In the genomic region with DNA sequence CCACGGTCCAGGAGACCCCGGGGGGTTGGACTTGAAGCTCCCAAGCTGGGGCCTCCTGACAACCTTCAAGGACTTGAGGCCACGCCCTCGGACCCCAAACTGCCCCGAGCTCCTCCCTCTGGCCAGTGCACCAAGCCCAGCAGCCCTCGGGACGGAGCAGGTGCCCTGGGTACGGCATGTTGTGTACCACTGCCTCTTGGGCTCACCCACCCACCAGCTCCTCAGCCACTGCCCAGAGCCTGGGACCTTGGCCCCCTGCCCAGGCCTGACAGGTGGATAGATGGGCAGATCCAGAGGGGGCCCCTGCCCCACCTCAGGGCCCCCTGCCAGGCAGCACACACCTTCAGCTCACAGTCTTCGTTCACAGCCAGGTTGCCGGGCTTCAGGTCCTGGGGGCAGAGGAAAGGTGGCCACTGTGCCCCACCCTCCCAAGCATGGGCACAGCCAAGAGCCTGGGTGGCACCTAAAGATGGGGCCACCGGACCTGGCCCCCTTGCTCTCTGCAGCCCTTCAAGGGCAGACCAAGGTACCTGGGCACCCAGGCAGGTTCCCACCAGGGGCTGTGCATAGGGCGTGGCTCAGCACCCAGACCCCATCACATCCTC, we compare ENCODE assay signal across 31 cellular contexts.
"Had no signal": no experiment of that assay in that cellular context is flagged by ENCODE, and none has a peak within 500 bp of the region (broad histone marks: within the 10 kb centered on the region; RNA-seq: fewer than 3 reads in every experiment).

No MANE protein-coding gene starts in this region.

- H3K27ac Mint-ChIP-seq: activated CD4-positive, alpha-beta memory T cell treated with anti-CD3 and anti-CD28 coated beads, Interleukin-2, amount 10 ng/mL, durations not matched to agents 7 days and 5 days; activated CD4-positive, alpha-beta T cell treated with anti-CD3 and anti-CD28 coated beads, Interleukin-2, amount 10 ng/mL, durations not matched to agents 7 days and 5 days; activated naive CD4-positive, alpha-beta T cell treated with anti-CD3 and anti-CD28 coated beads, Interleukin-2, amount 10 ng/mL, durations not matched to agents 7 days and 5 days; activated naive CD4-positive, alpha-beta T cell treated with anti-CD3 and anti-CD28 coated beads, Interleukin-2, amount 50 U/mL, for 72 hours; activated naive CD8-positive, alpha-beta T cell treated with anti-CD3 and anti-CD28 coated beads, Interleukin-2, amount 10 ng/mL, durations not matched to agents 7 days and 5 days; activated T-cell treated with anti-CD3 and anti-CD28 coated beads, Interleukin-2, amount 50 U/mL, for 24 hours; activated T-cell treated with anti-CD3 and anti-CD28 coated beads, Interleukin-2, amount 50 U/mL, for 72 hours; brain; T-helper 17 cell; T-helper 2 cell treated with Interferon-gamma antibody and Interleukin-4, amounts not matched to agents 5 μg/mL and 100 μg/mL, for 36 hours had no signal

- H3K9me3 Mint-ChIP-seq: activated CD4-positive, alpha-beta memory T cell treated with anti-CD3 and anti-CD28 coated beads, Interleukin-2, amount 10 ng/mL, durations not matched to agents 7 days and 5 days; activated CD4-positive, alpha-beta T cell treated with anti-CD3 and anti-CD28 coated beads, Interleukin-2, amount 10 ng/mL, durations not matched to agents 7 days and 5 days; activated naive CD4-positive, alpha-beta T cell treated with anti-CD3 and anti-CD28 coated beads, Interleukin-2, amount 10 ng/mL, durations not matched to agents 7 days and 5 days; activated naive CD4-positive, alpha-beta T cell treated with anti-CD3 and anti-CD28 coated beads, Interleukin-2, amount 50 U/mL, for 72 hours; activated naive CD8-positive, alpha-beta T cell treated with anti-CD3 and anti-CD28 coated beads, Interleukin-2, amount 10 ng/mL, durations not matched to agents 7 days and 5 days; activated T-cell treated with anti-CD3 and anti-CD28 coated beads, Interleukin-2, amount 50 U/mL, for 24 hours; activated T-cell treated with anti-CD3 and anti-CD28 coated beads, Interleukin-2, amount 50 U/mL, for 72 hours; brain; T-helper 2 cell treated with Interferon-gamma antibody and Interleukin-4, amounts not matched to agents 5 μg/mL and 100 μg/mL, for 36 hours had no signal

- H3K4me1 Mint-ChIP-seq: activated naive CD8-positive, alpha-beta T cell treated with anti-CD3 and anti-CD28 coated beads, Interleukin-2, amount 10 ng/mL, durations not matched to agents 7 days and 5 days; brain had no signal

- H3K27ac ChIP-seq: ascending aorta, breast epithelium, cardiac muscle cell, colonic mucosa, epithelial cell of prostate, esophagus squamous epithelium, heart left ventricle had no signal

- H3K9me3 ChIP-seq: ascending aorta, breast epithelium, colonic mucosa, esophagus squamous epithelium, heart left ventricle had no signal

- H3K27me3 Mint-ChIP-seq: brain had no signal

- H3K4me3 Mint-ChIP-seq: activated CD4-positive, alpha-beta memory T cell treated with anti-CD3 and anti-CD28 coated beads, Interleukin-2, amount 10 ng/mL, durations not matched to agents 7 days and 5 days; activated CD4-positive, alpha-beta T cell treated with anti-CD3 and anti-CD28 coated beads, Interleukin-2, amount 10 ng/mL, durations not matched to agents 7 days and 5 days; activated naive CD4-positive, alpha-beta T cell treated with anti-CD3 and anti-CD28 coated beads, Interleukin-2, amount 10 ng/mL, durations not matched to agents 7 days and 5 days; activated naive CD8-positive, alpha-beta T cell treated with anti-CD3 and anti-CD28 coated beads, Interleukin-2, amount 10 ng/mL, durations not matched to agents 7 days and 5 days; activated T-cell treated with anti-CD3 and anti-CD28 coated beads, Interleukin-2, amount 50 U/mL, for 24 hours; activated T-cell treated with anti-CD3 and anti-CD28 coated beads, Interleukin-2, amount 50 U/mL, for 72 hours; brain; T-helper 17 cell; T-helper 2 cell treated with Interferon-gamma antibody and Interleukin-4, amounts not matched to agents 5 μg/mL and 100 μg/mL, for 36 hours had no signal

- DNase-seq: activated CD4-positive, alpha-beta memory T cell treated with anti-CD3 and anti-CD28 coated beads, Interleukin-2, amount 10 ng/mL, durations not matched to agents 7 days and 5 days; activated CD4-positive, alpha-beta T cell treated with anti-CD3 and anti-CD28 coated beads for 1 hour; activated CD4-positive, alpha-beta T cell treated with anti-CD3 and anti-CD28 coated beads for 4 hours; activated CD4-positive, alpha-beta T cell treated with anti-CD3 and anti-CD28 coated beads, Interleukin-2, amount 10 ng/mL, durations not matched to agents 7 days and 5 days; activated CD4-positive, alpha-beta T cell treated with anti-CD3 and anti-CD28 coated beads, Interleukin-2, amount 50 U/mL, for 4 hours; activated CD8-positive, alpha-beta memory T cell treated with anti-CD3 and anti-CD28 coated beads, Interleukin-2, amount 50 U/mL, for 48 hours; activated gamma-delta T cell; activated naive CD4-positive, alpha-beta T cell; activated naive CD4-positive, alpha-beta T cell treated with anti-CD3 and anti-CD28 coated beads, Interleukin-2, amount 10 ng/mL, durations not matched to agents 7 days and 5 days; activated naive CD8-positive, alpha-beta T cell treated with anti-CD3 and anti-CD28 coated beads, Interleukin-2, amount 10 ng/mL, durations not matched to agents 7 days and 5 days; activated T-cell treated with anti-CD3 and anti-CD28 coated beads for 4 hours; activated T-cell treated with anti-CD3 and anti-CD28 coated beads, Interleukin-2, amount 50 U/mL, for 24 hours; activated T-cell treated with anti-CD3 and anti-CD28 coated beads, Interleukin-2, amount 50 U/mL, for 72 hours; central memory CD4-positive, alpha-beta T cell; cerebellar nuclear complex; colonic mucosa; effector CD8-positive, alpha-beta T cell; esophagus squamous epithelium; glutamatergic neuron; heart left ventricle; T-helper 17 cell had no signal

- H3K36me3 Mint-ChIP-seq: activated naive CD4-positive, alpha-beta T cell treated with anti-CD3 and anti-CD28 coated beads, Interleukin-2, amount 10 ng/mL, durations not matched to agents 7 days and 5 days; activated naive CD4-positive, alpha-beta T cell treated with anti-CD3 and anti-CD28 coated beads, Interleukin-2, amount 50 U/mL, for 72 hours; activated naive CD8-positive, alpha-beta T cell treated with anti-CD3 and anti-CD28 coated beads, Interleukin-2, amount 10 ng/mL, durations not matched to agents 7 days and 5 days; brain had no signal

- ATAC-seq: activated naive CD4-positive, alpha-beta T cell treated with anti-CD3 and anti-CD28 coated beads, Interleukin-2, amount 50 U/mL, for 72 hours; activated T-cell treated with anti-CD3 and anti-CD28 coated beads, Interleukin-2, amount 50 U/mL, for 72 hours; heart left ventricle; T-helper 17 cell had no signal

- H3K27me3 ChIP-seq: ascending aorta, cardiac muscle cell had no signal

- H3K4me3 ChIP-seq: ascending aorta, breast epithelium, cardiac muscle cell, colonic mucosa, esophagus squamous epithelium, heart left ventricle had no signal

- H3K36me3 ChIP-seq: ascending aorta, breast epithelium, cardiac muscle cell, colonic mucosa, esophagus squamous epithelium had no signal

- FAIRE-seq: endometrium, endothelial cell of umbilical vein, frontal cortex had no signal

- H3K4me1 ChIP-seq: breast epithelium, colonic mucosa had no signal
